Comparison of ENCODE assay signal across 8 cellular contexts in the genomic region with DNA sequence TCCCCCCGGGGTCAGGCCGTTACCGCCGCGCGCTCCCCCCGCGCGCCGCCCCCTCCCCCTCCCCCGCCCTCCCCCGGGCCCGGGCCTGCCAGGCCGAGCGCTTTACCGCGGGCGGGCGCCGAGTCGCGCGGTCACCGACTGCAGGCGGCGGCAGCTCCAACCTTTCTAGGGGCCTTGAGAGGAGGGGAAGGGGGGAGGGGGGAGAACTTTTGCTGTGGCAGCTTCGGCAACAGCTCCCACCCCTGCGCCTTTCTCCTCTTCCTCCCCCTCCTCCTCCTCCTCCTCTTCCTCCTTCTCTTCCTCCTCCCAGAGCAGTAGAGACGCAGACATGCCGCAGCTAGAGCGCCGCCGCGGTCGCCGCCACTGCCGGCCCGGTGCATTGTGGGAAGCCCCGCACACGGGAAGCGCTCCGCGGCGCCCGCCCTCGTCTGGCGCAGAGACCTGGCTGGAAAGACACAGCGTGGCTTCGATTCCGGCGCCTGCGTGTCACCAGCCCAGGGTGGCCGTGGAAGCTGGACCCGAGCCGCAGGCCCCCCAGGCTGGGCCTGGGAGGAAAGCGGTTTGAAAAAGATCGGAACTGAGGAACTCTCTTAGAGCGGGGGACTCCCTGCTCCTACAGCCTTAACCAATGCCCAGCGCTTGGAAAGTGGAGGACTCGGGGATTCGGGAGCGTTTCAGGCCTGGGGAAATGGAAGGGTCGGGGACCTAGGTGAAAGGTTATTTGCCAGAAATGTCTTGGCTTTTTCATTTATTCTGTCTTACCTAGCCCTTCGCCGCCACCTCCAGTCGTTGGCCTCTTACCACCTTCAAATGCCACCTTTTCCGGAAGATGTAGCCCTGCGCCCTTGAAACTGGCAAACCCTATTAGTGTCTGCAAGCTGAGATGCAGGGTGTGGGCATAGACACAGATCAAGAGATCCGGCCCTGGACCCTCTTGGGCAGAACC. TPM values are rescaled to one million over a fixed set of nuclear protein-coding genes. Genes with fewer than 3 reads are reported as not detected.
DNase-seq lines count a peak whose midpoint lies in the region; TF ChIP-seq lines count a peak whose summit lies in the region.

A gene with protein sequence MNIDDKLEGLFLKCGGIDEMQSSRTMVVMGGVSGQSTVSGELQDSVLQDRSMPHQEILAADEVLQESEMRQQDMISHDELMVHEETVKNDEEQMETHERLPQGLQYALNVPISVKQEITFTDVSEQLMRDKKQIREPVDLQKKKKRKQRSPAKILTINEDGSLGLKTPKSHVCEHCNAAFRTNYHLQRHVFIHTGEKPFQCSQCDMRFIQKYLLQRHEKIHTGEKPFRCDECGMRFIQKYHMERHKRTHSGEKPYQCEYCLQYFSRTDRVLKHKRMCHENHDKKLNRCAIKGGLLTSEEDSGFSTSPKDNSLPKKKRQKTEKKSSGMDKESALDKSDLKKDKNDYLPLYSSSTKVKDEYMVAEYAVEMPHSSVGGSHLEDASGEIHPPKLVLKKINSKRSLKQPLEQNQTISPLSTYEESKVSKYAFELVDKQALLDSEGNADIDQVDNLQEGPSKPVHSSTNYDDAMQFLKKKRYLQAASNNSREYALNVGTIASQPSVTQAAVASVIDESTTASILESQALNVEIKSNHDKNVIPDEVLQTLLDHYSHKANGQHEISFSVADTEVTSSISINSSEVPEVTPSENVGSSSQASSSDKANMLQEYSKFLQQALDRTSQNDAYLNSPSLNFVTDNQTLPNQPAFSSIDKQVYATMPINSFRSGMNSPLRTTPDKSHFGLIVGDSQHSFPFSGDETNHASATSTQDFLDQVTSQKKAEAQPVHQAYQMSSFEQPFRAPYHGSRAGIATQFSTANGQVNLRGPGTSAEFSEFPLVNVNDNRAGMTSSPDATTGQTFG (minus strand): TSS at position 330 of the 946 bp plus-strand sequence. CDS start 61,685 bp downstream, outside the sequence.

- H3K27me3 Mint-ChIP-seq in nephron progenitor cell (ENCODE audit: low read depth, poor library complexity), result peaks cover 9% of the 10 kb centered on the region
- no peaks in the 10 kb centered on the region for H3K27me3 Mint-ChIP-seq in stimulated activated naive CD8-positive, alpha-beta T cell treated with anti-CD3 and anti-CD28 coated beads, Interleukin-15, Interleukin-2, amounts not matched to agents 100 ng/mL and 50 ng/mL, for 24 hours

- peak within 1 kb of the TSS; percentile 93 for H3K27ac Mint-ChIP-seq in nephron progenitor cell
- H3K27ac Mint-ChIP-seq in stimulated activated naive CD8-positive, alpha-beta T cell treated with anti-CD3 and anti-CD28 coated beads, Interleukin-15, Interleukin-2, amounts not matched to agents 100 ng/mL and 50 ng/mL, for 24 hours, result peak within 1 kb of the TSS; percentile 98

- peak within 1 kb of the TSS; percentile 95 for H3K4me3 Mint-ChIP-seq in nephron progenitor cell
- peak within 1 kb of the TSS; percentile 97 for H3K4me3 Mint-ChIP-seq in stimulated activated naive CD8-positive, alpha-beta T cell treated with anti-CD3 and anti-CD28 coated beads, Interleukin-15, Interleukin-2, amounts not matched to agents 100 ng/mL and 50 ng/mL, for 24 hours

- peaks cover 34% of the 10 kb centered on the region for H3K4me1 Mint-ChIP-seq in nephron progenitor cell
- peaks cover 43% of the 10 kb centered on the region for H3K4me1 Mint-ChIP-seq in stimulated activated naive CD8-positive, alpha-beta T cell treated with anti-CD3 and anti-CD28 coated beads, Interleukin-15, Interleukin-2, amounts not matched to agents 100 ng/mL and 50 ng/mL, for 24 hours (ENCODE audit: low read depth)

- peaks cover 21% of the 10 kb centered on the region for H3K36me3 Mint-ChIP-seq in nephron progenitor cell (ENCODE audit: low read depth)
- peaks cover 21% of the 10 kb centered on the region for H3K36me3 Mint-ChIP-seq in stimulated activated naive CD8-positive, alpha-beta T cell treated with anti-CD3 and anti-CD28 coated beads, Interleukin-15, Interleukin-2, amounts not matched to agents 100 ng/mL and 50 ng/mL, for 24 hours (ENCODE audit: low read depth)

- peak; percentile 95 for DNase-seq in Daoy (ENCODE audit: low read depth)
- peak; percentile 86 for DNase-seq in H4 (ENCODE audit: low spot score)
- DNase-seq in M059J (ENCODE audit: low read depth), result peak; percentile 87
- DNase-seq in SHP77 treated with DMSO at 0.1 percent for 48 hours (lab: John Stamatoyannopoulos, UW), result peak; percentile 55
- peak; percentile 97 for DNase-seq in activated effector memory CD4-positive, alpha-beta T cell treated with anti-CD3 and anti-CD28 coated beads, Interleukin-2, amount 50 U/mL, for 16 hours
- peak; percentile 61 for DNase-seq in fibroblast of the conjunctiva (ENCODE audit: low read depth)
- peak; percentile 91 for DNase-seq in nephron progenitor cell

- TF ChIP-seq CTCF in nephron progenitor cell (IDR thresholded peaks at IDR 0.05), result no peak

- H3K9me3 Mint-ChIP-seq in nephron progenitor cell, result no peaks in the 10 kb centered on the region
- no peaks in the 10 kb centered on the region for H3K9me3 Mint-ChIP-seq in stimulated activated naive CD8-positive, alpha-beta T cell treated with anti-CD3 and anti-CD28 coated beads, Interleukin-15, Interleukin-2, amounts not matched to agents 100 ng/mL and 50 ng/mL, for 24 hours

RNA-seq across cellular contexts. Expression of the gene that starts here (rescaled TPM):
- total RNA-seq in Daoy (2014; rRNA removed; shearing (Covaris generic)), result 18.3 and 22.5 TPM in 2 replicates
- total RNA-seq in H4 (2014; rRNA removed; shearing (Covaris generic)), result 17.4 and 22.1 TPM in 2 replicates
- total RNA-seq in M059J (2014; rRNA removed; shearing (Covaris generic)), result 24.5 and 36.8 TPM in 2 replicates

Comparison
In these comparisons a context has a peak if more than half of its experiments do, and no peak if none do; other contexts are left out.
1. Peak in every context shown above with its lines: DNase-seq.